In genomic region chr20:57573893-57574292, GRCh38 we compare ENCODE assay signal across 15 cellular contexts. TPM values are rescaled to one million over a fixed set of nuclear protein-coding genes. Genes with fewer than 3 reads are reported as not detected.
DNase-seq lines count a peak whose midpoint lies in the region; ATAC-seq and TF ChIP-seq lines count a peak whose summit lies in the region.
"Had no signal": no experiment of that assay in that cellular context is flagged by ENCODE, and none has a peak within 500 bp of the region (broad histone marks: within the 10 kb centered on the region; RNA-seq: fewer than 3 reads in every experiment).

No MANE protein-coding gene starts in this region.

- ATAC-seq in HG02938 (IDR thresholded peaks at IDR 0.05; ENCODE audit: unreplicated experiment) = no peak
- ATAC-seq: left cardiac atrium had no signal

- H3K4me2 ChIP-seq in BLaER1 = peak overlapping the region; percentile 16

- no peaks in the 10 kb centered on the region for H4K20me1 ChIP-seq in BLaER1

- H3K9me3 ChIP-seq in BLaER1 (no peaks in the 10 kb centered on the region), SJCRH30 (replicated peaks) (no peaks in the 10 kb centered on the region)

- TF ChIP-seq CTCF in kidney epithelial cell (IDR thresholded peaks at IDR 0.05; ENCODE audit: insufficient read depth, low read length, poor library complexity, severe bottlenecking) = peak; percentile 15

- H3K4me3 ChIP-seq in BLaER1 (no peak overlapping the region), H7 (ENCODE audit: insufficient read depth, low read depth, low read length) (no peak overlapping the region), SJCRH30 (peak overlapping the region; percentile 12), kidney epithelial cell (ENCODE audit: low read depth, low read length) (no peak overlapping the region)

- H3K27ac ChIP-seq in BLaER1 (no peak overlapping the region), SJCRH30 (peak overlapping the region; percentile 13)

- H3K27me3 ChIP-seq in BLaER1 (peaks cover 7% of the 10 kb centered on the region; the same call in 1 of the 2 replicates), H7 (ENCODE audit: control insufficient read depth, insufficient read depth, low read length) (no peaks in the 10 kb centered on the region; the same call in 1 of the 2 replicates), SJCRH30 (peaks cover 7% of the 10 kb centered on the region), kidney epithelial cell (ENCODE audit: control insufficient read depth, insufficient read depth, low read length) (peaks cover 69% of the 10 kb centered on the region)

- H3K36me3 ChIP-seq in BLaER1 (no peaks in the 10 kb centered on the region), H7 (replicated peaks; ENCODE audit: control insufficient read depth, insufficient read depth, low read length) (no peaks in the 10 kb centered on the region), SJCRH30 (no peaks in the 10 kb centered on the region), kidney epithelial cell (ENCODE audit: control insufficient read depth, insufficient read depth, low read length) (no peaks in the 10 kb centered on the region)

- no peak overlapping the region for H3K9ac ChIP-seq in BLaER1

- peak; percentile 82 for DNase-seq in H7
- peak; percentile 82 to 90 for DNase-seq in SJCRH30
- DNase-seq in kidney epithelial cell (ENCODE audit: low read depth) = no peak
- no peak for DNase-seq in NCI-H2171 treated with DMSO at 0.1 percent for 48 hours (lab: John Stamatoyannopoulos, UW)
- no peak for DNase-seq in NCI-H446 (lab: John Stamatoyannopoulos, UW)
- no peak for DNase-seq in NCI-H446 treated with DMSO at 0.1 percent for 48 hours (lab: John Stamatoyannopoulos, UW)
- DNase-seq: activated CD4-positive, alpha-beta T cell treated with anti-CD3 and anti-CD28 coated beads, Interleukin-2, amount 10 ng/mL, durations not matched to agents 7 days and 5 days; activated naive CD4-positive, alpha-beta T cell; HCEC 1CT; left cardiac atrium; NCI-H345; stimulated activated CD4-positive, alpha-beta T cell treated with anti-CD3 and anti-CD28 coated beads, Interleukin-15, amount 100 ng/mL, for 24 hours had no signal

- peaks cover 15% of the 10 kb centered on the region for H3K4me1 ChIP-seq in BLaER1
- peaks cover 29% of the 10 kb centered on the region for H3K4me1 ChIP-seq in SJCRH30

RNA-seq across cellular contexts. Expression of gene PCK1, which starts 13.0 kb away (rescaled TPM):
- total RNA-seq in H7 (2014; rRNA removed; shearing (Covaris generic)) = not detected in 2 replicates
- 0.05 TPM in 1 of 2 replicates, not detected in the other for total RNA-seq in SJCRH30 (2014; rRNA removed; shearing (Covaris generic))
- total RNA-seq in kidney epithelial cell = under 0.01 TPM in 1 of 2 replicates, not detected in the other
- total RNA-seq: activated CD4-positive, alpha-beta T cell treated with anti-CD3 and anti-CD28 coated beads, Interleukin-2, amount 10 ng/mL, durations not matched to agents 7 days and 5 days had no signal

RNA-seq across cellular contexts. Expression of gene ZBP1, which starts 46.3 kb away (rescaled TPM):
- total RNA-seq in H7 (2014; rRNA removed; shearing (Covaris generic)) = not detected in 2 replicates
- total RNA-seq in SJCRH30 (2014; rRNA removed; shearing (Covaris generic)) = 0.02 TPM in 1 of 2 replicates, not detected in the other
- 0.07 TPM in 1 of 2 replicates, not detected in the other for total RNA-seq in kidney epithelial cell
- total RNA-seq: fibroblast of lung had no signal

RNA-seq across cellular contexts. Expression of gene CTCFL, which starts 49.0 kb away (rescaled TPM):
- 8.2 and 14.2 TPM in 2 replicates for total RNA-seq in H7 (2014; rRNA removed; shearing (Covaris generic))
- total RNA-seq in SJCRH30 (2014; rRNA removed; shearing (Covaris generic)) = 0.06 TPM in 1 of 2 replicates, not detected in the other
- 0.17 and 0.41 TPM in 2 replicates for total RNA-seq in kidney epithelial cell
- total RNA-seq: activated CD4-positive, alpha-beta T cell treated with anti-CD3 and anti-CD28 coated beads, Interleukin-2, amount 10 ng/mL, durations not matched to agents 7 days and 5 days; fibroblast of lung; left cardiac atrium had no signal

Comparison
In these comparisons a context has a peak if more than half of its experiments do, and no peak if none do; other contexts are left out.
1. DNase-seq: peak in H7 (single experiment) and SJCRH30 (2 of 2); none in kidney epithelial cell (single experiment), NCI-H2171 treated with DMSO at 0.1 percent for 48 hours (single experiment), NCI-H446 (0 of 2) and NCI-H446 treated with DMSO at 0.1 percent for 48 hours (single experiment).